In the genomic region with DNA sequence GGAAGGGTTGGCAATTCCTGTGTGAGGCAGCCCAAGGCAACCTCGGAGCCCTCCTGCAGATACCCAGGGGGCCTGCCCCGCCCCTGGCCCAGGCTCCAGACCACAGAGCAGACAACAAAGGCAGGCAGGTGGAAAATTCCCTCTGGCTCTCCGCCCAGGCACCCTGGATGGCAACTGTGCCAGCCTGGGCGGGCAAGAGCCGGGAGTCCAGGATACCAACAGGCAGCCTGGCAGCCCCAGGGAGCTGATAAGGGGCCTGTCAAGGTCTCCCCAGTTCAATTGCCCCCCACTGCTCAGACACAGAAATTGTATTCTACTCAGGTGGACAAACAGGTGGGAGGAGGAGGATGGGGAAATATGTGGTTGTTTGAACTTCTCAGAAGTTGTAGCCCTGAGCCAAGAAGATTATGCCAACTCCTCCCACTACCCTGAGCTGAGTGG, we compare ENCODE assay signal across 13 cellular contexts. TPM values are rescaled to one million over a fixed set of nuclear protein-coding genes. Genes with fewer than 3 reads are reported as not detected.
DNase-seq lines count a peak whose midpoint lies in the region; ATAC-seq and TF ChIP-seq lines count a peak whose summit lies in the region.
"Had no signal": no experiment of that assay in that cellular context is flagged by ENCODE, and none has a peak within 500 bp of the region (broad histone marks: within the 10 kb centered on the region; RNA-seq: fewer than 3 reads in every experiment).

No MANE protein-coding gene starts in this region.

- no peaks in the 10 kb centered on the region for H3K36me3 Mint-ChIP-seq in nephron progenitor cell (ENCODE audit: low read depth)

- H3K27ac ChIP-seq in cardiac muscle cell (peak overlapping the region; percentile 62), osteoblast (ENCODE audit: low read depth, low read length) (no peak overlapping the region)

- no peaks in the 10 kb centered on the region for H3K9me3 Mint-ChIP-seq in nephron progenitor cell
- H3K9me3 Mint-ChIP-seq: T-helper 1 cell treated with Interleukin-12 subunit alpha and Interleukin-12 subunit beta and Interleukin-4 antibody, amounts not matched to agents 30 μg/mL and 1 μg/mL, for 36 hours had no signal

- no peaks in the 10 kb centered on the region for H3K9me3 ChIP-seq in cardiac muscle cell (ENCODE audit: low read depth)
- no peaks in the 10 kb centered on the region for H3K9me3 ChIP-seq in osteoblast (ENCODE audit: low read depth, low read length)

- H3K79me2 ChIP-seq in osteoblast (ENCODE audit: insufficient read depth, low read length): no peaks in the 10 kb centered on the region

- H3K4me3 ChIP-seq in cardiac muscle cell (no peak overlapping the region), osteoblast (ENCODE audit: insufficient read depth, low read length) (no peak overlapping the region)

- H4K20me1 ChIP-seq in osteoblast (ENCODE audit: insufficient read depth, low read length): no peaks in the 10 kb centered on the region

- H3K27me3 Mint-ChIP-seq in nephron progenitor cell (ENCODE audit: low read depth, poor library complexity): peaks cover 7% of the 10 kb centered on the region

- no peak overlapping the region for H3K4me2 ChIP-seq in osteoblast (ENCODE audit: insufficient read depth, low read length)

- DNase-seq in ELF-1 (ENCODE audit: low read depth, low spot score): peak; percentile 56
- DNase-seq in NCI-H446 treated with DMSO at 0.1 percent for 48 hours (lab: John Stamatoyannopoulos, UW): peak; percentile 18
- no peak for DNase-seq in cardiac muscle cell (ENCODE audit: low read depth in 1 of 2, low spot score in 1 of 2)
- peak; percentile 32 for DNase-seq in osteoblast (ENCODE audit: insufficient read length, low spot score, missing footprints)
- DNase-seq in hepatic stellate cell (ENCODE audit: low spot score): no peak
- no peak for DNase-seq in nephron progenitor cell
- no peak for DNase-seq in OCI-M2 (lab: John Stamatoyannopoulos, UW; ENCODE audit: unreplicated experiment)
- DNase-seq: activated T-cell treated with anti-CD3 and anti-CD28 coated beads for 4 hours, hippocampal formation, Karpas-422, posterior cingulate gyrus had no signal

- ATAC-seq in HG03108 (IDR thresholded peaks at IDR 0.05; ENCODE audit: unreplicated experiment): no peak

- peaks cover 18% of the 10 kb centered on the region for H3K4me1 ChIP-seq in cardiac muscle cell (ENCODE audit: low read depth)
- peaks cover 10% of the 10 kb centered on the region for H3K4me1 ChIP-seq in osteoblast (ENCODE audit: insufficient read depth, low read length)

- H3K4me3 Mint-ChIP-seq in nephron progenitor cell: no peak overlapping the region
- H3K4me3 Mint-ChIP-seq: T-helper 1 cell treated with Interleukin-12 subunit alpha and Interleukin-12 subunit beta and Interleukin-4 antibody, amounts not matched to agents 30 μg/mL and 1 μg/mL, for 36 hours had no signal

- H3K27me3 ChIP-seq in cardiac muscle cell (no peaks in the 10 kb centered on the region), osteoblast (ENCODE audit: insufficient read depth, low read length) (no peaks in the 10 kb centered on the region)

- H2AFZ ChIP-seq in osteoblast (ENCODE audit: low read length): no peak overlapping the region

- H3K27ac Mint-ChIP-seq in nephron progenitor cell: no peak overlapping the region
- H3K27ac Mint-ChIP-seq: T-helper 1 cell treated with Interleukin-12 subunit alpha and Interleukin-12 subunit beta and Interleukin-4 antibody, amounts not matched to agents 30 μg/mL and 1 μg/mL, for 36 hours had no signal

- H3K36me3 ChIP-seq in cardiac muscle cell (no peaks in the 10 kb centered on the region), osteoblast (ENCODE audit: insufficient read depth, low read length) (no peaks in the 10 kb centered on the region)

- peaks cover 39% of the 10 kb centered on the region for H3K4me1 Mint-ChIP-seq in nephron progenitor cell

- no peak for TF ChIP-seq CTCF in cardiac muscle cell (IDR thresholded peaks at IDR 0.05; ENCODE audit: low read depth, low read length)
- TF ChIP-seq CTCF in osteoblast (IDR thresholded peaks at IDR 0.05; ENCODE audit: extremely low read depth, low read depth, low read length): no peak
- no peak for TF ChIP-seq CTCF in nephron progenitor cell (IDR thresholded peaks at IDR 0.05)

RNA-seq across cellular contexts. Expression of gene GPR37L1, which starts 15.4 kb away (rescaled TPM):
- not detected in 2 replicates for total RNA-seq in cardiac muscle cell
- 0.79 TPM in 1 of 2 replicates, not detected in the other for polyA plus RNA-seq in cardiac muscle cell
- total RNA-seq in osteoblast: not detected in 2 replicates

RNA-seq across cellular contexts. Expression of gene ARL8A, which starts 37.2 kb away (rescaled TPM):
- total RNA-seq in cardiac muscle cell: 42.1 and 42.5 TPM in 2 replicates
- polyA plus RNA-seq in cardiac muscle cell: 45.3 and 49.1 TPM in 2 replicates
- 24.2 and 25.0 TPM in 2 replicates for total RNA-seq in osteoblast

RNA-seq across cellular contexts. Expression of gene PTPN7, which starts 53.1 kb away (rescaled TPM):
- not detected in 2 replicates for total RNA-seq in cardiac muscle cell
- 0.66 TPM in 1 of 2 replicates, not detected in the other for polyA plus RNA-seq in cardiac muscle cell
- not detected in 2 replicates for total RNA-seq in osteoblast

Comparison
In these comparisons a context has a peak if more than half of its experiments do, and no peak if none do; other contexts are left out.
1. DNase-seq: peak in ELF-1 (single experiment), NCI-H446 treated with DMSO at 0.1 percent for 48 hours (single experiment) and osteoblast (single experiment); none in cardiac muscle cell (0 of 2), hepatic stellate cell (single experiment), nephron progenitor cell (single experiment) and OCI-M2 (single experiment).